30 cellular contexts compared by ENCODE assay signal in the genomic region with DNA sequence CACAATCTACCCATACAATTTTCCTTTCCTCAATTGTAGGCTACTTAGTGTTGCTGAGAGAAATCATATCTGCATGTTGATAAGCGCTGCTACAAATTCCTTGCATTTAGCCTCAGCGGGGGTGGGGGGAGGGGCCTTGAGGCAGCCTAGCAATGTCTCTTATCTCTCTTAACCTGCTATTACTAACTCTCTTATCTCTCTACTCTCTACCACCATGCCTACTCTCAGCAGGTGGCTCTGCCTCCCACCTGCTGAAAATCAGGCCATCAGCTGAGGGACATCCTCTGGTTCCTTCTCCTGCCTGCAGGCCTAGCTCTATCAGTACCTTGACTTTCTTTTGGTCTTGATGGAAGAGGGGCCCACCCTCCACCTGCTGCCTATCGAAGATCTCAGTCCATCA.
DNase-seq lines count a peak whose midpoint lies in the region; ATAC-seq, FAIRE-seq and TF ChIP-seq lines count a peak whose summit lies in the region.
"Had no signal": no experiment of that assay in that cellular context is flagged by ENCODE, and none has a peak within 500 bp of the region (broad histone marks: within the 10 kb centered on the region; RNA-seq: fewer than 3 reads in every experiment).

No MANE protein-coding gene starts in this region.

- TF ChIP-seq EP300 in transverse colon (IDR thresholded peaks at IDR 0.05; ENCODE audit: low read depth): no peak

- H3K27ac ChIP-seq in transverse colon: peak overlapping the region; percentile 55 to 68 (median 64)
- no peak overlapping the region for H3K27ac ChIP-seq in lower lobe of right lung
- H3K27ac ChIP-seq: parathyroid adenoma had no signal

- ATAC-seq in activated naive CD8-positive, alpha-beta T cell treated with anti-CD3 and anti-CD28 coated beads, Interleukin-2, amount 10 ng/mL, durations not matched to agents 7 days and 5 days (ENCODE audit: low read depth): no peak
- ATAC-seq in activated naive CD8-positive, alpha-beta T cell treated with anti-CD3 and anti-CD28 coated beads, Interleukin-2, amount 50 U/mL, for 24 hours: no peak
- ATAC-seq in mucosa of descending colon (peak; percentile 54), HG03135 (IDR thresholded peaks at IDR 0.05; ENCODE audit: unreplicated experiment) (no peak), lower lobe of right lung (no peak)
- ATAC-seq: activated T-cell treated with anti-CD3 and anti-CD28 coated beads, Interleukin-2, amount 50 U/mL, for 72 hours; CD8-positive, alpha-beta T cell; right cardiac atrium; stimulated activated naive B cell treated with anti-CD40 and anti-IgM and Interleukin-4, amounts not matched to agents 10 μg/mL and 1 μg/mL and 100 μg/mL, for 72 hours had no signal

- intact Hi-C loops in mucosa of descending colon (cut with DNase I, micrococcal nuclease) (no loop called here), transverse colon (cut with DNase I; ENCODE audit: low total_unique reads) (no loop called here), lower lobe of right lung (cut with DNase I) (no loop called here)

- in situ Hi-C loops in transverse colon (cut with MboI; ENCODE audit: low pct_ligation_motif_present in 1 of 4, low pct_unique_long_range_greater_than_20kb in 1 of 4, low sequenced_read_pairs in 3 of 4): no loop called here

- TF ChIP-seq POLR2A in transverse colon (IDR thresholded peaks at IDR 0.05): no peak

- peak overlapping the region; percentile 13 for H3K27ac Mint-ChIP-seq in activated naive CD8-positive, alpha-beta T cell treated with anti-CD3 and anti-CD28 coated beads, Interleukin-2, amount 10 ng/mL, durations not matched to agents 7 days and 5 days
- H3K27ac Mint-ChIP-seq in activated naive CD8-positive, alpha-beta T cell treated with anti-CD3 and anti-CD28 coated beads, Interleukin-2, amount 50 U/mL, for 24 hours: no peak overlapping the region
- H3K27ac Mint-ChIP-seq: stimulated activated naive B cell treated with anti-CD40 and anti-IgM and Interleukin-4, amounts not matched to agents 10 μg/mL and 1 μg/mL and 100 μg/mL, for 72 hours had no signal

- H3K4me1 Mint-ChIP-seq in activated naive CD8-positive, alpha-beta T cell treated with anti-CD3 and anti-CD28 coated beads, Interleukin-2, amount 10 ng/mL, durations not matched to agents 7 days and 5 days: no peaks in the 10 kb centered on the region
- H3K4me1 Mint-ChIP-seq in activated naive CD8-positive, alpha-beta T cell treated with anti-CD3 and anti-CD28 coated beads, Interleukin-2, amount 50 U/mL, for 24 hours: peaks cover 6% of the 10 kb centered on the region
- H3K4me1 Mint-ChIP-seq: stimulated activated naive B cell treated with anti-CD40 and anti-IgM and Interleukin-4, amounts not matched to agents 10 μg/mL and 1 μg/mL and 100 μg/mL, for 72 hours had no signal

- no peak for DNase-seq in activated naive CD8-positive, alpha-beta T cell treated with anti-CD3 and anti-CD28 coated beads, Interleukin-2, amount 10 ng/mL, durations not matched to agents 7 days and 5 days
- DNase-seq in activated naive CD8-positive, alpha-beta T cell treated with anti-CD3 and anti-CD28 coated beads, Interleukin-2, amount 50 U/mL, for 24 hours: no peak
- DNase-seq in SK-N-DZ (ENCODE audit: low spot score) (peak; percentile 25), mucosa of descending colon (no peak), transverse colon (no peak), D721Med (ENCODE audit: insufficient read length, low spot score) (no peak), lower lobe of right lung (no peak)
- DNase-seq: activated CD4-positive, alpha-beta T cell treated with anti-CD3 and anti-CD28 coated beads, Interleukin-2, amount 50 U/mL, for 4 hours; activated naive CD4-positive, alpha-beta T cell treated with Interleukin-2 at 50 U/mL for 16 hours; activated T-cell treated with anti-CD3 and anti-CD28 coated beads, Interleukin-2, amount 50 U/mL, for 72 hours; amniotic stem cell; CD8-positive, alpha-beta T cell; effector CD4-positive, alpha-beta T cell; glutamatergic neuron; kidney; NCI-H1694; NCI-H2171 treated with DMSO at 0.1 percent for 48 hours; NCI-H526; right cardiac atrium; SHP77; stimulated activated CD4-positive, alpha-beta T cell treated with anti-CD3 and anti-CD28 coated beads, Interleukin-12 subunit alpha, Interleukin-12 subunit beta, amount 100 ng/mL, for 4 hours; stimulated activated CD4-positive, alpha-beta T cell treated with anti-CD3 and anti-CD28 coated beads, Interleukin-4, amount 100 ng/mL, for 4 hours; stimulated activated naive B cell treated with anti-CD40 and anti-IgM and Interleukin-4, amounts not matched to agents 10 μg/mL and 1 μg/mL and 100 μg/mL, for 72 hours; T1000 had no signal

- no peaks in the 10 kb centered on the region for H3K27me3 Mint-ChIP-seq in activated naive CD8-positive, alpha-beta T cell treated with anti-CD3 and anti-CD28 coated beads, Interleukin-2, amount 10 ng/mL, durations not matched to agents 7 days and 5 days
- H3K27me3 Mint-ChIP-seq in activated naive CD8-positive, alpha-beta T cell treated with anti-CD3 and anti-CD28 coated beads, Interleukin-2, amount 50 U/mL, for 24 hours: no peaks in the 10 kb centered on the region
- H3K27me3 Mint-ChIP-seq: stimulated activated naive B cell treated with anti-CD40 and anti-IgM and Interleukin-4, amounts not matched to agents 10 μg/mL and 1 μg/mL and 100 μg/mL, for 72 hours had no signal

- H3K4me1 ChIP-seq in mucosa of descending colon (ENCODE audit: low read depth) (no peaks in the 10 kb centered on the region), transverse colon (peaks cover 0 to 15% (median 0%) of the 10 kb centered on the region in 4 donors), lower lobe of right lung (no peaks in the 10 kb centered on the region)
- H3K4me1 ChIP-seq: parathyroid adenoma had no signal

- H3K27me3 ChIP-seq in transverse colon (no peaks in the 10 kb centered on the region), lower lobe of right lung (ENCODE audit: low read depth) (no peaks in the 10 kb centered on the region)

- peaks cover 9% of the 10 kb centered on the region for H3K9me3 Mint-ChIP-seq in activated naive CD8-positive, alpha-beta T cell treated with anti-CD3 and anti-CD28 coated beads, Interleukin-2, amount 10 ng/mL, durations not matched to agents 7 days and 5 days
- H3K9me3 Mint-ChIP-seq in activated naive CD8-positive, alpha-beta T cell treated with anti-CD3 and anti-CD28 coated beads, Interleukin-2, amount 50 U/mL, for 24 hours: peaks cover 4% of the 10 kb centered on the region
- H3K9me3 Mint-ChIP-seq: CD8-positive, alpha-beta T cell had no signal

- H3K4me3 Mint-ChIP-seq in activated naive CD8-positive, alpha-beta T cell treated with anti-CD3 and anti-CD28 coated beads, Interleukin-2, amount 10 ng/mL, durations not matched to agents 7 days and 5 days: no peak overlapping the region
- H3K4me3 Mint-ChIP-seq in activated naive CD8-positive, alpha-beta T cell treated with anti-CD3 and anti-CD28 coated beads, Interleukin-2, amount 50 U/mL, for 24 hours: no peak overlapping the region
- H3K4me3 Mint-ChIP-seq: activated T-cell treated with anti-CD3 and anti-CD28 coated beads, Interleukin-2, amount 50 U/mL, for 72 hours; CD8-positive, alpha-beta T cell; stimulated activated naive B cell treated with anti-CD40 and anti-IgM and Interleukin-4, amounts not matched to agents 10 μg/mL and 1 μg/mL and 100 μg/mL, for 72 hours had no signal

- H3K9me3 ChIP-seq in mucosa of descending colon (no peaks in the 10 kb centered on the region), transverse colon (no peaks in the 10 kb centered on the region), lower lobe of right lung (no peaks in the 10 kb centered on the region)

- WGBS in transverse colon (ENCODE audit: low coverage in 1 of 2), 2 donors: 54% methylated on average over 3 of the region's 3 CpGs; no CpG with 5 or more reads in 1 of the 2 donors

- H3K4me3 ChIP-seq in mucosa of descending colon (no peak overlapping the region), transverse colon (no peak overlapping the region), lower lobe of right lung (no peak overlapping the region)
- H3K4me3 ChIP-seq: lung had no signal

- peaks cover 22% of the 10 kb centered on the region for H3K36me3 Mint-ChIP-seq in activated naive CD8-positive, alpha-beta T cell treated with anti-CD3 and anti-CD28 coated beads, Interleukin-2, amount 10 ng/mL, durations not matched to agents 7 days and 5 days
- H3K36me3 Mint-ChIP-seq in activated naive CD8-positive, alpha-beta T cell treated with anti-CD3 and anti-CD28 coated beads, Interleukin-2, amount 50 U/mL, for 24 hours (ENCODE audit: low read depth): peaks cover 8% of the 10 kb centered on the region

- TF ChIP-seq CTCF in mucosa of descending colon (IDR thresholded peaks at IDR 0.05) (no peak), transverse colon (IDR thresholded peaks at IDR 0.05) (no peak), D721Med (IDR thresholded peaks at IDR 0.05; ENCODE audit: insufficient read depth, missing control alignments) (no peak), lower lobe of right lung (IDR thresholded peaks at IDR 0.05) (no peak)

- POLR2A ChIA-PET in activated naive CD8-positive, alpha-beta T cell treated with anti-CD3 and anti-CD28 coated beads, Interleukin-2, amount 10 ng/mL, durations not matched to agents 7 days and 5 days (lab: Charles Lee): no interaction called here

- H3K36me3 ChIP-seq in mucosa of descending colon (ENCODE audit: low read depth) (no peaks in the 10 kb centered on the region), transverse colon (no peaks in the 10 kb centered on the region), lower lobe of right lung (no peaks in the 10 kb centered on the region)

- FAIRE-seq in D721Med (lab: Jason Lieb, UNC): no peak
- FAIRE-seq: A204.1, bronchial epithelial cell, GM19239, kidney had no signal
